ENCODE assay signal across 19 cellular contexts in the genomic region with DNA sequence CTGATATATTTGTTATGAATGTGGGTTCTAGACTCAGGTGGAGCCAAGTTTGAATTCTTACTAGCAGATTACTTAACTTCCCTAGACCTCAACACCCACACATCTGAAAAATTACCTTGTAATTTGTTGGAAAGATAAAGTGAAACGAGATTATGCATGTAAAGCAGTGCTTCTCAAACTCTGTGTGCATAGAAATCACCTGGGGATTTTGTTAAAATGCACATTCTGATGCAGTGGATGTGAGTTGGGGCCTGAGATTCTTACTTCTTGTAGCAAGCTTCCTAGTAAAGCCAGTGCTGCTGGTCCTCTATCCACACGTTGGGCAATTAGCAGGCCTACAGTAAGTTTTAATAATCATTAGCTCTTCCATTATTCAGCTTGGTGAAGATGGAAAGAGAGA.
"Had no signal": no experiment of that assay in that cellular context is flagged by ENCODE, and none has a peak within 500 bp of the region (broad histone marks: within the 10 kb centered on the region; RNA-seq: fewer than 3 reads in every experiment).

No MANE protein-coding gene starts in this region.

- H3K4me1 Mint-ChIP-seq: stimulated activated effector memory CD8-positive, alpha-beta T cell treated with anti-CD3 and anti-CD28 coated beads, Interleukin-12 subunit alpha, Interleukin-12 subunit beta, amount 100 ng/mL, for 72 hours had no signal

- ATAC-seq: esophagus mucosa; heart left ventricle; left colon; psoas muscle; right lobe of liver; stimulated activated effector memory CD8-positive, alpha-beta T cell treated with anti-CD3 and anti-CD28 coated beads, Interleukin-12 subunit alpha, Interleukin-12 subunit beta, amount 100 ng/mL, for 72 hours; upper lobe of right lung had no signal

- H3K36me3 ChIP-seq: heart left ventricle, neutrophil, right lobe of liver, tibial artery, upper lobe of right lung, vagina had no signal

- H3K27ac ChIP-seq: dorsolateral prefrontal cortex, heart left ventricle, neutrophil, psoas muscle, right lobe of liver, tibial artery, upper lobe of right lung, vagina had no signal

- H3K27ac Mint-ChIP-seq: stimulated activated effector memory CD8-positive, alpha-beta T cell treated with anti-CD3 and anti-CD28 coated beads, Interleukin-12 subunit alpha, Interleukin-12 subunit beta, amount 100 ng/mL, for 72 hours; stimulated activated naive CD8-positive, alpha-beta T cell treated with anti-CD3 and anti-CD28 coated beads, Interleukin-15, Interleukin-2, amounts not matched to agents 100 ng/mL and 50 ng/mL, for 24 hours had no signal

- H3K9me3 ChIP-seq: heart left ventricle, neutrophil, psoas muscle, right lobe of liver, tibial artery, upper lobe of right lung, vagina had no signal

- H3K9me3 Mint-ChIP-seq: naive B cell; stimulated activated effector memory CD8-positive, alpha-beta T cell treated with anti-CD3 and anti-CD28 coated beads, Interleukin-12 subunit alpha, Interleukin-12 subunit beta, amount 100 ng/mL, for 72 hours; stimulated activated naive CD8-positive, alpha-beta T cell treated with anti-CD3 and anti-CD28 coated beads, Interleukin-15, Interleukin-2, amounts not matched to agents 100 ng/mL and 50 ng/mL, for 24 hours had no signal

- H3K36me3 Mint-ChIP-seq: stimulated activated effector memory CD8-positive, alpha-beta T cell treated with anti-CD3 and anti-CD28 coated beads, Interleukin-12 subunit alpha, Interleukin-12 subunit beta, amount 100 ng/mL, for 72 hours had no signal

- H3K4me1 ChIP-seq: heart left ventricle, psoas muscle, right lobe of liver, tibial artery, upper lobe of right lung, vagina had no signal

- H3K27me3 ChIP-seq: neutrophil, right lobe of liver, upper lobe of right lung, vagina had no signal

- H3K4me3 Mint-ChIP-seq: naive B cell; stimulated activated effector memory CD8-positive, alpha-beta T cell treated with anti-CD3 and anti-CD28 coated beads, Interleukin-12 subunit alpha, Interleukin-12 subunit beta, amount 100 ng/mL, for 72 hours; stimulated activated naive CD8-positive, alpha-beta T cell treated with anti-CD3 and anti-CD28 coated beads, Interleukin-15, Interleukin-2, amounts not matched to agents 100 ng/mL and 50 ng/mL, for 24 hours had no signal

- H3K4me3 ChIP-seq: dorsolateral prefrontal cortex, heart left ventricle, psoas muscle, right lobe of liver, tibial artery, upper lobe of right lung, vagina had no signal

- DNase-seq: dorsolateral prefrontal cortex; effector CD8-positive, alpha-beta T cell; heart left ventricle; hippocampal formation; left colon; mesendoderm; naive B cell; psoas muscle; retina; right lobe of liver; stimulated activated CD4-positive, alpha-beta T cell treated with anti-CD3 and anti-CD28 coated beads, Interleukin-4, amount 100 ng/mL, for 1 hour; stimulated activated CD8-positive, alpha-beta memory T cell treated with anti-CD3 and anti-CD28 coated beads, Interleukin-4, amount 100 ng/mL, for 48 hours; tibial artery; upper lobe of right lung had no signal
